Comparison of ENCODE assay signal across 9 cellular contexts in the genomic region with DNA sequence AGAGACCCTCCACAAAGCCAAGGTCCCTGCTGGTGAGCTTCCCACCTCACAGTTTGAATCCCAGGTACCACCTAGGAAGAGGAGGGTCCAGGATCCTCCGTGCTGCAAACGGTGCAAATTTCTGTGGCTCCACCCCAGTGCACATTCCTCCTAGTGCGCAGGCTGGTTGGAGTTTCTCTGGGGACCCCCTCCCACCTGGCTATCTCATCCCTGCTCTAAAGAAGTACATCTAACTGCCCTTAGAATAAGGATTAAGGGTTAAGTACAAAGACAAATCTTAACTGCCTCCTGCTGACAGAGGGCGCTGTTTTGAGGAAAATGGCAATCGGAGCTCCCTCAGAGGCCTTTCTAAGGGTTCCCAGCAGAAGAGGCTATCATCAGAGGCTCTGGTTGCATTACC.
A peak's percentile ranks its signal among the peaks of the same experiment; 100 is the strongest.
DNase-seq lines count a peak whose midpoint lies in the region; ATAC-seq and TF ChIP-seq lines count a peak whose summit lies in the region.
"Had no signal": no experiment of that assay in that cellular context is flagged by ENCODE, and none has a peak within 500 bp of the region (broad histone marks: within the 10 kb centered on the region; RNA-seq: fewer than 3 reads in every experiment).

No MANE protein-coding gene starts in this region.

- H3K4me3 ChIP-seq in neuronal stem cell (ENCODE audit: low read length in 2 of 2): no peak overlapping the region

- peak; percentile 44 for ATAC-seq in HG02970 (IDR thresholded peaks at IDR 0.05; ENCODE audit: low FRiP score, unreplicated experiment)
- no peak for ATAC-seq in HG03521 (IDR thresholded peaks at IDR 0.05; ENCODE audit: unreplicated experiment)
- no peak for ATAC-seq in GM18907 (IDR thresholded peaks at IDR 0.05; ENCODE audit: unreplicated experiment)
- ATAC-seq: effector memory CD8-positive, alpha-beta T cell had no signal

- no peak overlapping the region for H3K9ac ChIP-seq in neuronal stem cell (ENCODE audit: low read depth, low read length, poor library complexity)

- H3K23ac ChIP-seq in neuronal stem cell (ENCODE audit: low read depth, low read length, poor library complexity): no peak overlapping the region

- H3K4ac ChIP-seq in neuronal stem cell (ENCODE audit: low read length): no peak overlapping the region

- H3K27me3 ChIP-seq in neuronal stem cell (ENCODE audit: control insufficient read depth in 3 of 3, insufficient read depth in 3 of 3, low read depth in 1 of 3, low read length in 3 of 3): no peaks in the 10 kb centered on the region

- H2BK15ac ChIP-seq in neuronal stem cell (ENCODE audit: low read length): no peak overlapping the region

- no peaks in the 10 kb centered on the region for H3K79me1 ChIP-seq in neuronal stem cell (ENCODE audit: low read depth, low read length)

- H3K14ac ChIP-seq in neuronal stem cell (ENCODE audit: low read length): no peak overlapping the region

- H3K36me3 ChIP-seq in neuronal stem cell (replicated peaks in 1 of 2; ENCODE audit: control insufficient read depth in 2 of 2, insufficient read depth in 2 of 2, low read length in 2 of 2): no peaks in the 10 kb centered on the region

- peak; percentile 24; the same call in 1 of the 2 replicates for TF ChIP-seq CTCF in VCaP (conservative IDR thresholded peaks at IDR 0.05)

- H2BK5ac ChIP-seq in neuronal stem cell (ENCODE audit: low read length): no peak overlapping the region

- WGBS in neuronal stem cell (ENCODE audit: extremely low coverage in 2 of 2, insufficient read length in 2 of 2, insufficient replicate concordance in 1 of 2), 2 donors: no CpG with 5 or more reads among the region's 5 CpGs

- no peak overlapping the region for H2BK120ac ChIP-seq in neuronal stem cell (ENCODE audit: low read depth, low read length)

- no peak overlapping the region for H3K18ac ChIP-seq in neuronal stem cell (ENCODE audit: low read length)

- no peaks in the 10 kb centered on the region for H3K4me1 ChIP-seq in neuronal stem cell (ENCODE audit: control insufficient read depth in 2 of 2, insufficient read depth in 1 of 2, low read depth in 1 of 2, low read length in 2 of 2)

- no peak overlapping the region for H3K4me2 ChIP-seq in neuronal stem cell (ENCODE audit: insufficient read depth, low read length, poor library complexity, severe bottlenecking)

- no peak overlapping the region for H2AFZ ChIP-seq in neuronal stem cell (ENCODE audit: low read length)

- no peak overlapping the region for H2AK5ac ChIP-seq in neuronal stem cell (ENCODE audit: low read depth, low read length)

- no peak overlapping the region for H3K27ac ChIP-seq in VCaP
- no peak overlapping the region for H3K27ac ChIP-seq in neuronal stem cell (replicated peaks; ENCODE audit: low read length)

- no peak overlapping the region for H4K91ac ChIP-seq in neuronal stem cell (ENCODE audit: low read depth, low read length, poor library complexity)

- DNase-seq in NCI-H748 (lab: John Stamatoyannopoulos, UW; ENCODE audit: unreplicated experiment) (peak; percentile 47), NCI-H748 treated with DMSO at 0.1 percent for 48 hours (lab: John Stamatoyannopoulos, UW) (no peak), neuronal stem cell (ENCODE audit: low spot score) (peak; percentile 4), epidermal melanocyte (ENCODE audit: insufficient read length, low spot score) (no peak)
- DNase-seq: effector memory CD8-positive, alpha-beta T cell had no signal

- no peaks in the 10 kb centered on the region for H3K9me3 ChIP-seq in neuronal stem cell (replicated peaks in 1 of 2; ENCODE audit: control insufficient read depth in 2 of 2, insufficient read depth in 1 of 2, low read depth in 1 of 2, low read length in 2 of 2)

- no peak overlapping the region for H4K8ac ChIP-seq in neuronal stem cell (ENCODE audit: low read depth, low read length)

- no peak overlapping the region for H2BK12ac ChIP-seq in neuronal stem cell (ENCODE audit: low read length)

Comparison
In these comparisons a context has a peak if more than half of its experiments do, and no peak if none do; other contexts are left out.
1. DNase-seq: peak in NCI-H748 (single experiment) and neuronal stem cell (single experiment); none in NCI-H748 treated with DMSO at 0.1 percent for 48 hours (single experiment) and epidermal melanocyte (single experiment).